In genomic region chr2:231321556-231322334, GRCh38 we compare ENCODE assay signal across 10 cellular contexts.
DNase-seq lines count a peak whose midpoint lies in the region; ATAC-seq and TF ChIP-seq lines count a peak whose summit lies in the region.
"Had no signal": no experiment of that assay in that cellular context is flagged by ENCODE, and none has a peak within 500 bp of the region (broad histone marks: within the 10 kb centered on the region; RNA-seq: fewer than 3 reads in every experiment).

No MANE protein-coding gene starts in this region.

- no peak overlapping the region for H3K4me2 ChIP-seq in H9 (ENCODE audit: insufficient read depth, insufficient read length, low read length)

- DNase-seq in H9 (no peak), T-helper 17 cell (no peak), left lobe of liver (ENCODE audit: low spot score) (no peak), A172 (ENCODE audit: low spot score) (no peak), HT-29 (ENCODE audit: low spot score) (no peak), NCI-H1417 (lab: John Stamatoyannopoulos, UW) (no peak)
- DNase-seq in activated naive CD4-positive, alpha-beta T cell treated with anti-CD3 and anti-CD28 coated beads, Interleukin-2, amount 50 U/mL, for 16 hours = no peak
- DNase-seq: NCI-H146, small intestine had no signal

- no peaks in the 10 kb centered on the region for H3K23me2 ChIP-seq in H9 (ENCODE audit: insufficient read length, low read depth, low read length, poor library complexity, severe bottlenecking)

- no peak for TF ChIP-seq CTCF in H9 (conservative IDR thresholded peaks at IDR 0.05)

- no peak overlapping the region for H3T11ph ChIP-seq in H9 (ENCODE audit: low read length)

- H3K79me2 ChIP-seq in H9 (ENCODE audit: insufficient read depth, low read length) = no peaks in the 10 kb centered on the region

- H4K91ac ChIP-seq in H9 (ENCODE audit: insufficient read length, low read depth, low read length) = no peak overlapping the region

- WGBS in H9 (ENCODE audit: extremely low coverage, insufficient read length, low lambda C conversion rate) = no CpG with 5 or more reads among the region's 22 CpGs

- H3K14ac ChIP-seq in H9 (ENCODE audit: insufficient read depth, low read length) = no peak overlapping the region

- H3K27me3 Mint-ChIP-seq in H9 (ENCODE audit: low read depth) (no peaks in the 10 kb centered on the region), T-helper 17 cell (peaks cover 34% of the 10 kb centered on the region)
- no peaks in the 10 kb centered on the region for H3K27me3 Mint-ChIP-seq in stimulated activated memory B cell treated with anti-CD40 and anti-IgM and Interleukin-4, amounts not matched to agents 10 μg/mL and 1 μg/mL and 100 μg/mL, for 72 hours

- no peaks in the 10 kb centered on the region for H4K20me1 ChIP-seq in H9 (ENCODE audit: control insufficient read depth, insufficient read depth, insufficient read length)

- peaks cover 2% of the 10 kb centered on the region; the same call in 1 of the 2 replicates for H3K4me1 ChIP-seq in H9 (ENCODE audit: insufficient read depth, low read length)

- H3K4ac ChIP-seq in H9 (ENCODE audit: low read depth, low read length) = no peak overlapping the region

- H2BK120ac ChIP-seq in H9 (ENCODE audit: low read depth, low read length, poor library complexity, severe bottlenecking) = no peak overlapping the region

- H3K9ac ChIP-seq in H9 (ENCODE audit: extremely low read depth, insufficient read length, low read length) = no peak overlapping the region

- no peak overlapping the region for H3K27ac ChIP-seq in H9 (ENCODE audit: insufficient read length, low read depth, low read length)

- no peak overlapping the region for H2BK20ac ChIP-seq in H9 (ENCODE audit: low read depth, low read length, poor library complexity, severe bottlenecking)

- H3K79me1 ChIP-seq in H9 (ENCODE audit: insufficient read depth, low read depth, low read length, poor library complexity, severe bottlenecking) = no peaks in the 10 kb centered on the region

- H2BK12ac ChIP-seq in H9 (ENCODE audit: insufficient read length, low read depth, low read length) = no peak overlapping the region

- no peaks in the 10 kb centered on the region for H3K27me3 ChIP-seq in H9 (ENCODE audit: insufficient read depth, low read length)

- no peak overlapping the region for H4K5ac ChIP-seq in H9 (ENCODE audit: insufficient read length, low read depth, low read length)

- H2BK5ac ChIP-seq in H9 (ENCODE audit: insufficient read length, low read length) = no peak overlapping the region

- H2AK5ac ChIP-seq in H9 (ENCODE audit: insufficient read length, low read length) = no peak overlapping the region

- no peak overlapping the region for H3K23ac ChIP-seq in H9 (ENCODE audit: insufficient read length, low read depth, low read length)

- H3K36me3 Mint-ChIP-seq in H9 (ENCODE audit: insufficient read depth in 1 of 3, low read depth in 3 of 3) (peaks cover 0 to 7% (median 5%) of the 10 kb centered on the region in 3 experiments; a peak in 3 of 7 replicates), T-helper 17 cell (ENCODE audit: low read depth) (no peaks in the 10 kb centered on the region)
- H3K36me3 Mint-ChIP-seq in stimulated activated memory B cell treated with anti-CD40 and anti-IgM and Interleukin-4, amounts not matched to agents 10 μg/mL and 1 μg/mL and 100 μg/mL, for 72 hours = peaks cover 28% of the 10 kb centered on the region

- H3K9me3 ChIP-seq in H9 (ENCODE audit: control insufficient read depth, low read depth, low read length) = no peaks in the 10 kb centered on the region
- no peaks in the 10 kb centered on the region for H3K9me3 ChIP-seq in T-helper 17 cell (ENCODE audit: control insufficient read depth, low read length, poor library complexity, severe bottlenecking)

- H2AFZ ChIP-seq in H9 (ENCODE audit: low read length) = no peak overlapping the region

- no peak overlapping the region for H2BK15ac ChIP-seq in H9 (ENCODE audit: low read depth, low read length)

- peaks cover 0 to 2% of the 10 kb centered on the region in 2 experiments; a peak in 1 of 5 replicates for H3K9me3 Mint-ChIP-seq in H9
- H3K9me3 Mint-ChIP-seq in stimulated activated memory B cell treated with anti-CD40 and anti-IgM and Interleukin-4, amounts not matched to agents 10 μg/mL and 1 μg/mL and 100 μg/mL, for 72 hours = peaks cover 16% of the 10 kb centered on the region

- H3K4me1 Mint-ChIP-seq in H9 = peaks cover 9 to 12% of the 10 kb centered on the region in 2 experiments
- H3K4me1 Mint-ChIP-seq in T-helper 17 cell = peaks cover 2% of the 10 kb centered on the region
- peaks cover 23% of the 10 kb centered on the region for H3K4me1 Mint-ChIP-seq in stimulated activated memory B cell treated with anti-CD40 and anti-IgM and Interleukin-4, amounts not matched to agents 10 μg/mL and 1 μg/mL and 100 μg/mL, for 72 hours

- peak overlapping the region in 2 of 3 experiments; percentile 2 to 49; a peak in 1 of 7 replicates for H3K27ac Mint-ChIP-seq in H9
- H3K27ac Mint-ChIP-seq in T-helper 17 cell = peak overlapping the region; percentile 30
- H3K27ac Mint-ChIP-seq in stimulated activated memory B cell treated with anti-CD40 and anti-IgM and Interleukin-4, amounts not matched to agents 10 μg/mL and 1 μg/mL and 100 μg/mL, for 72 hours = peak overlapping the region; percentile 70

- no peak overlapping the region for H3K18ac ChIP-seq in H9 (ENCODE audit: insufficient read length, low read depth, low read length)

- ATAC-seq in T-helper 17 cell (peak; percentile 53), left lobe of liver (peak; percentile 51)
- peak; percentile 79 for ATAC-seq in stimulated activated memory B cell treated with anti-CD40 and anti-IgM and Interleukin-4, amounts not matched to agents 10 μg/mL and 1 μg/mL and 100 μg/mL, for 72 hours

- H3K4me3 Mint-ChIP-seq in H9 (no peak overlapping the region), T-helper 17 cell (no peak overlapping the region)
- peak overlapping the region; percentile 59 for H3K4me3 Mint-ChIP-seq in stimulated activated memory B cell treated with anti-CD40 and anti-IgM and Interleukin-4, amounts not matched to agents 10 μg/mL and 1 μg/mL and 100 μg/mL, for 72 hours

- no peak overlapping the region for H4K8ac ChIP-seq in H9 (replicated peaks; ENCODE audit: insufficient read length, low read depth, low read length)

- no peak overlapping the region for H3K56ac ChIP-seq in H9 (ENCODE audit: insufficient read length, low read depth, low read length)
